In the genomic region with DNA sequence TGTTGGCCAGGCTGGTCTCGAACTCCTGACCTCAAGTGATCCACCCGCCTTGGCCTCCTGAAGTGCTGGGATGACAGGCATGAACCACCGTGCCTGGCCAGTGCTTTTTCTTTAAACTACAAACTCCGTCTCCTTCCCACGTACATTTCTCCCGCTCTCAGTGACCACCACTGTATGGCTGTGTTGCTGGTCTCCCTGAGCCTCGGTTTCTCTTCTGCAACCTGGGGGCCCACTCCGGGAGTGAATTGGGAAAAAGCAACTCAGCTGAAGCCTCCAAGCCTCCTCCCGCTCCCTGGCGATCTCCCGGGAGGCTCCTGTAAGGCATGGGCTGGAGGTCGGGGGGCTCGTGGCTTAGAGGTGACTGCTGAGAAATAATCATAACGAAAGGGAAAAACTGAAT, we compare ENCODE assay signal across 15 cellular contexts.
DNase-seq lines count a peak whose midpoint lies in the region; ATAC-seq and TF ChIP-seq lines count a peak whose summit lies in the region.
"Had no signal": no experiment of that assay in that cellular context is flagged by ENCODE, and none has a peak within 500 bp of the region (broad histone marks: within the 10 kb centered on the region; RNA-seq: fewer than 3 reads in every experiment).

No MANE protein-coding gene starts in this region.

- no peak overlapping the region for H3K27ac ChIP-seq in aorta (ENCODE audit: low read depth in 1 of 2, low read length in 2 of 2)
- H3K27ac ChIP-seq: A549, C4-2B, GM23248 had no signal

- H3K4me1 ChIP-seq in aorta (ENCODE audit: control insufficient read depth in 1 of 2, insufficient read depth in 2 of 2, low read length in 2 of 2), result no peaks in the 10 kb centered on the region
- H3K4me1 ChIP-seq: A549, BE2C had no signal

- intact Hi-C loops in aorta (cut with DNase I), result no loop called here

- H3K9me3 ChIP-seq in aorta (ENCODE audit: control insufficient read depth, low read length), result peaks cover 2% of the 10 kb centered on the region
- H3K9me3 ChIP-seq: A549 had no signal

- H3K36me3 ChIP-seq in aorta (ENCODE audit: control insufficient read depth in 1 of 2, insufficient read depth in 2 of 2, low read length in 1 of 2), result no peaks in the 10 kb centered on the region
- H3K36me3 ChIP-seq: BE2C had no signal

- H3K4me1 Mint-ChIP-seq in osteocyte (ENCODE audit: unreplicated experiment) (no peaks in the 10 kb centered on the region), type B pancreatic cell (ENCODE audit: unreplicated experiment) (peaks cover 14% of the 10 kb centered on the region)
- H3K4me1 Mint-ChIP-seq: CD8-positive, alpha-beta memory T cell had no signal

- H3K9me3 Mint-ChIP-seq in osteocyte (ENCODE audit: unreplicated experiment) (no peaks in the 10 kb centered on the region), type B pancreatic cell (peaks cover 9% of the 10 kb centered on the region)
- H3K9me3 Mint-ChIP-seq: CD8-positive, alpha-beta memory T cell had no signal

- no peak overlapping the region for H3K4me3 Mint-ChIP-seq in osteocyte (ENCODE audit: unreplicated experiment)
- H3K4me3 Mint-ChIP-seq in type B pancreatic cell, result no peak overlapping the region
- H3K4me3 Mint-ChIP-seq: CD8-positive, alpha-beta memory T cell; H9 had no signal

- 76 to 87% methylated on average over 14 of the region's 14 CpGs for WGBS in aorta, 2 donors

- no peak for ATAC-seq in aorta (ENCODE audit: low FRiP score)
- ATAC-seq in GM19452 (IDR thresholded peaks at IDR 0.05; ENCODE audit: unreplicated experiment), result no peak
- ATAC-seq: A549 had no signal

- peak; percentile 24 for DNase-seq in islet precursor cell
- peak; percentile 74 for DNase-seq in osteocyte (ENCODE audit: extremely low spot score, unreplicated experiment)
- peak; percentile 45 for DNase-seq in type B pancreatic cell (ENCODE audit: extremely low spot score, unreplicated experiment)
- DNase-seq in aorta, result peak; percentile 16 to 31
- DNase-seq in inferior parietal cortex (ENCODE audit: extremely low spot score), result no peak
- DNase-seq in NCI-H128 (lab: John Stamatoyannopoulos, UW; ENCODE audit: unreplicated experiment), result no peak
- DNase-seq: BE2C; CD8-positive, alpha-beta memory T cell; DMS53; GF-D8; GM23248; H9 had no signal

- H3K36me3 Mint-ChIP-seq in osteocyte (ENCODE audit: unreplicated experiment), result no peaks in the 10 kb centered on the region
- no peaks in the 10 kb centered on the region for H3K36me3 Mint-ChIP-seq in type B pancreatic cell
- H3K36me3 Mint-ChIP-seq: CD8-positive, alpha-beta memory T cell had no signal

- no peaks in the 10 kb centered on the region for H3K27me3 ChIP-seq in aorta (ENCODE audit: control insufficient read depth in 1 of 2, insufficient read depth in 2 of 2, low read length in 1 of 2)
- H3K27me3 ChIP-seq: BE2C had no signal

- no peak overlapping the region for H3K4me3 ChIP-seq in aorta (ENCODE audit: low read length in 2 of 2)
- H3K4me3 ChIP-seq: A549, GM23248 had no signal

- H3K27me3 Mint-ChIP-seq in osteocyte (ENCODE audit: unreplicated experiment) (peaks cover 17% of the 10 kb centered on the region), type B pancreatic cell (peaks cover 8% of the 10 kb centered on the region)

- H3K27ac Mint-ChIP-seq in osteocyte (ENCODE audit: unreplicated experiment) (no peak overlapping the region), type B pancreatic cell (no peak overlapping the region)
- H3K27ac Mint-ChIP-seq: CD8-positive, alpha-beta memory T cell; H9 had no signal

- TF ChIP-seq CTCF in osteocyte (IDR thresholded peaks at IDR 0.05) (no peak), type B pancreatic cell (conservative IDR thresholded peaks at IDR 0.05) (no peak)

Comparison
In these comparisons a context has a peak if more than half of its experiments do, and no peak if none do; other contexts are left out.
1. DNase-seq: peak in islet precursor cell (single experiment), osteocyte (single experiment), type B pancreatic cell (single experiment) and aorta (2 of 2); none in inferior parietal cortex (single experiment) and NCI-H128 (single experiment).